ENCODE assay signal across 24 cellular contexts in genomic region chr7:123789200-123789784, GRCh38. TPM values are rescaled to one million over a fixed set of nuclear protein-coding genes. Genes with fewer than 3 reads are reported as not detected.
A peak's percentile ranks its signal among the peaks of the same experiment; 100 is the strongest.
DNase-seq lines count a peak whose midpoint lies in the region; ATAC-seq and TF ChIP-seq lines count a peak whose summit lies in the region.
"Had no signal": no experiment of that assay in that cellular context is flagged by ENCODE, and none has a peak within 500 bp of the region (broad histone marks: within the 10 kb centered on the region; RNA-seq: fewer than 3 reads in every experiment).

No MANE protein-coding gene starts in this region.

- no peak for TF ChIP-seq POLR2A in right lobe of liver (IDR thresholded peaks at IDR 0.05)

- TF ChIP-seq CTCF in OCI-LY3 (IDR thresholded peaks at IDR 0.05; ENCODE audit: low read depth, low read length) (no peak), right lobe of liver (IDR thresholded peaks at IDR 0.05) (no peak), omental fat pad (IDR thresholded peaks at IDR 0.05) (no peak)

- WGBS in right lobe of liver (ENCODE audit: insufficient coverage, low coverage, low lambda C conversion rate, missing lambda C conversion rate) = 80% methylated on average over 4 of the region's 4 CpGs

- H3K4me2 ChIP-seq in OCI-LY3 (ENCODE audit: low read length) = peak overlapping the region; percentile 39; the same call in 1 of the 2 replicates

- H3K36me3 ChIP-seq in OCI-LY3 (replicated peaks; ENCODE audit: low read depth, low read length) = no peaks in the 10 kb centered on the region
- H3K36me3 ChIP-seq in right lobe of liver = no peaks in the 10 kb centered on the region
- H3K36me3 ChIP-seq: BE2C had no signal

- no peaks in the 10 kb centered on the region for H3K36me3 Mint-ChIP-seq in activated T-cell treated with anti-CD3 and anti-CD28 coated beads, Interleukin-2, amount 50 U/mL, for 72 hours (ENCODE audit: insufficient read depth in 2 of 2)
- H3K36me3 Mint-ChIP-seq: CD4-positive, CD25-positive, alpha-beta regulatory T cell had no signal

- no peaks in the 10 kb centered on the region for H4K20me1 ChIP-seq in OCI-LY3 (ENCODE audit: insufficient read depth, low read length)

- peak overlapping the region; percentile 76; the same call in 1 of the 2 replicates for H2AFZ ChIP-seq in OCI-LY3 (ENCODE audit: low read depth, low read length)
- H2AFZ ChIP-seq: GM23248 had no signal

- no peak overlapping the region for H3K4me3 Mint-ChIP-seq in activated T-cell treated with anti-CD3 and anti-CD28 coated beads, Interleukin-2, amount 50 U/mL, for 72 hours
- H3K4me3 Mint-ChIP-seq: CD4-positive, CD25-positive, alpha-beta regulatory T cell had no signal

- H3K4me1 Mint-ChIP-seq in activated T-cell treated with anti-CD3 and anti-CD28 coated beads, Interleukin-2, amount 50 U/mL, for 72 hours (ENCODE audit: low read depth) = no peaks in the 10 kb centered on the region
- H3K4me1 Mint-ChIP-seq: CD4-positive, CD25-positive, alpha-beta regulatory T cell had no signal

- DNase-seq in activated T-cell treated with anti-CD3 and anti-CD28 coated beads, Interleukin-2, amount 50 U/mL, for 72 hours = no peak
- no peak for DNase-seq in activated T-cell treated with anti-CD3 and anti-CD28 coated beads for 4 hours
- no peak for DNase-seq in epithelial cell of prostate (ENCODE audit: low read depth, low spot score)
- DNase-seq in right lobe of liver = no peak
- DNase-seq in omental fat pad (ENCODE audit: low spot score) = no peak
- DNase-seq in stimulated activated naive CD4-positive, alpha-beta T cell treated with Interleukin-2 at 50 U/mL for 16 hours (lab: John Stamatoyannopoulos, UW) = no peak
- DNase-seq: 8988T; BE2C; Caco-2; CD4-positive, CD25-positive, alpha-beta regulatory T cell; DMS153; GM23248; KG1; NCI-H187; NCI-H446; NCI-H526 treated with DMSO at 0.1 percent for 48 hours; NK-92 treated with Interleukin-12 subunit alpha and Interleukin-12 subunit beta, amount 100 ng/mL, for 24 hours; SHP77 had no signal

- intact Hi-C loops in right lobe of liver (cut with DNase I) = no loop called here

- no peak overlapping the region for H3K4me3 ChIP-seq in OCI-LY3 (ENCODE audit: low read length)
- H3K4me3 ChIP-seq in right lobe of liver = no peak overlapping the region
- H3K4me3 ChIP-seq: GM12878, GM23248, SK-N-MC had no signal

- peak overlapping the region; percentile 34 for H3K27ac Mint-ChIP-seq in activated T-cell treated with anti-CD3 and anti-CD28 coated beads, Interleukin-2, amount 50 U/mL, for 72 hours

- peak overlapping the region; percentile 16; the same call in 1 of the 2 replicates for H3K9ac ChIP-seq in OCI-LY3 (ENCODE audit: low read length)
- H3K9ac ChIP-seq: GM23248 had no signal

- H3K27ac ChIP-seq in OCI-LY3 (ENCODE audit: low read length) = peak overlapping the region; percentile 35; the same call in 1 of the 2 replicates
- peak overlapping the region; percentile 86 for H3K27ac ChIP-seq in epithelial cell of prostate
- no peak overlapping the region for H3K27ac ChIP-seq in right lobe of liver
- H3K27ac ChIP-seq: GM23248, SK-N-MC had no signal

- H3K27me3 ChIP-seq in OCI-LY3 (ENCODE audit: low read depth, low read length) = no peaks in the 10 kb centered on the region
- H3K27me3 ChIP-seq in right lobe of liver = no peaks in the 10 kb centered on the region
- H3K27me3 ChIP-seq: BE2C had no signal

- H3K4me1 ChIP-seq in OCI-LY3 (ENCODE audit: low read length) (peaks cover 48% of the 10 kb centered on the region), right lobe of liver (no peaks in the 10 kb centered on the region)
- H3K4me1 ChIP-seq: BE2C, Caco-2 had no signal

- no peaks in the 10 kb centered on the region for H3K9me3 Mint-ChIP-seq in activated T-cell treated with anti-CD3 and anti-CD28 coated beads, Interleukin-2, amount 50 U/mL, for 72 hours

- H3K9me3 ChIP-seq in OCI-LY3 (ENCODE audit: insufficient read depth, low read length) = no peaks in the 10 kb centered on the region
- H3K9me3 ChIP-seq in right lobe of liver = no peaks in the 10 kb centered on the region
- H3K9me3 ChIP-seq: BE2C, Caco-2 had no signal

- no peaks in the 10 kb centered on the region for H3K27me3 Mint-ChIP-seq in activated T-cell treated with anti-CD3 and anti-CD28 coated beads, Interleukin-2, amount 50 U/mL, for 72 hours (ENCODE audit: low read depth)
- H3K27me3 Mint-ChIP-seq: CD4-positive, CD25-positive, alpha-beta regulatory T cell had no signal

- no peaks in the 10 kb centered on the region for H3K79me2 ChIP-seq in OCI-LY3 (ENCODE audit: low read length)

- ATAC-seq in activated T-cell treated with anti-CD3 and anti-CD28 coated beads, Interleukin-2, amount 50 U/mL, for 72 hours (replicated peaks in 1 of 2) = no peak
- ATAC-seq in right lobe of liver (peak in 3 of 4 donors; percentile 26 to 67 (median 43)), HG03095 (IDR thresholded peaks at IDR 0.05; ENCODE audit: unreplicated experiment) (no peak), omental fat pad (ENCODE audit: low FRiP score) (no peak)
- ATAC-seq: HCT116 had no signal

RNA-seq across cellular contexts. Expression of gene WASL, which starts 40.5 kb away (rescaled TPM):
- total RNA-seq in activated T-cell treated with anti-CD3 and anti-CD28 coated beads, Interleukin-2, amount 50 U/mL, for 72 hours = 1 to 10 TPM; 7.2 to 8.7 TPM
- 10 to 100 TPM; 20.6 to 26.7 (median 24.8) TPM for total RNA-seq in right lobe of liver
- 10 to 100 TPM; 23.8 to 30.9 (median 27.6) TPM for total RNA-seq in omental fat pad

RNA-seq across cellular contexts. Expression of gene HYAL4, which starts 55.7 kb away (rescaled TPM):
- total RNA-seq in activated T-cell treated with anti-CD3 and anti-CD28 coated beads, Interleukin-2, amount 50 U/mL, for 72 hours = 1 to 10 TPM in 1 of 2 donors, under 1 TPM in 1; 0.48 to 1.8 TPM
- total RNA-seq in right lobe of liver = not detected
- not detected for total RNA-seq in omental fat pad
- total RNA-seq: CD4-positive, CD25-positive, alpha-beta regulatory T cell; GM23248; OCI-LY7 had no signal

Comparison
In these comparisons a context has a peak if more than half of its experiments do, and no peak if none do; other contexts are left out.
1. ATAC-seq: peak in right lobe of liver (3 of 4); none in activated T-cell treated with anti-CD3 and anti-CD28 coated beads, Interleukin-2, amount 50 U/mL, for 72 hours (0 of 2), HG03095 (single experiment) and omental fat pad (single experiment).
2. H3K27ac ChIP-seq: peak in OCI-LY3 (single experiment) and epithelial cell of prostate (single experiment); none in right lobe of liver (0 of 3).